In the genomic region with DNA sequence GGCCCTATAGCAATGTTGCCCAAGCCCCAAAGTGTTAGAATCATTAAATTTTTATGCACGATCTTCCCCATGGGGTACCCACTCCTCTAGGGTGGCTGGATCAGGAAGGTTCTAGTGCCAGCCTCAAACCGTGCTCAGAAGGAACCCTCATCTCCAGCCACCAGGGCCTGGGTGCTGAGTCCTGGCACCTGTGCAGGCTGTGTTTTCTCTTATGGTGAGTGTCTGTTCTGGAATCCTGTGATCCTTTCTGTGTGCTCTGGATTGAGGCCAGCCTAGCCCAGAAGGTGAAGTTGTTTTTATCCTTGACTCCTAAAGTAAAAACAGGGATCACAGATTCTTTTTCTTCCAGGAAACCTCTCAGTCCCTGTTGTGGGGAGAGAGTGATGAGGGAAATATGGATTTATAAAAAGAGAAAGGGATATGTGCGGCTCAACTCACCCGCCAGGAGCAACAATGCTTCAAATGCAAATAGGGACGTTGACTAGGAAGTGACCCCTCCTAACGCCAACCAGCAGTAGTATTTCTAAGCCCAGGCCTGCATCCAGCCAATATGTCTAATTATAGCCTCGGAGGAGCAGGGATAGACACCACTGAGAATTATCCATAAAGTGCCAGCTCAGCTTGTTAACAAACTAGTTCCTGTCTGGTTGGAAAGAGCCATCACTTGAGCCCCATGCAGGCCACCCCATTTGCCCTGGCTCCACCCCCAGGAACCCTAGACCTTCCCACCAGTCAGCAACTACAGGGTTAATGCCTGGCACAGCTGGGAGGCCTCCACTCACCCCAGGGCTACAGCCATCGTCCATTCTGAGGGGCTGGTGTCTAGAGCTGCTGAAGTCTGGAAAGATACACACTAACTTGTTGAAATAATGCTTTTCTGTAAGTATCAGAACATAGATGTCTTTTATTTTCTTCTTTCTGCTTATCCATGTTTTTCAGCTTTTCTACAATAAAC, we compare ENCODE assay signal across 24 cellular contexts.
A peak's percentile ranks its signal among the peaks of the same experiment; 100 is the strongest.
DNase-seq lines count a peak whose midpoint lies in the region; ATAC-seq, FAIRE-seq and TF ChIP-seq lines count a peak whose summit lies in the region.
"Had no signal": no experiment of that assay in that cellular context is flagged by ENCODE, and none has a peak within 500 bp of the region (broad histone marks: within the 10 kb centered on the region; RNA-seq: fewer than 3 reads in every experiment).

No MANE protein-coding gene starts in this region.

- H4K5ac ChIP-seq in H1 (ENCODE audit: insufficient read length, low read depth, low read length), result no peak overlapping the region

- H3K14ac ChIP-seq in H1 (ENCODE audit: insufficient read length), result no peak overlapping the region

- WGBS in H1 (ENCODE audit: extremely low coverage in 1 of 2, insufficient coverage in 1 of 2, insufficient read length in 1 of 2, insufficient replicate concordance in 2 of 2, low coverage in 1 of 2, low lambda C conversion rate in 2 of 2, missing lambda C conversion rate in 1 of 2), 2 experiments, result 61% methylated on average over 8 of the region's 8 CpGs; no CpG with 5 or more reads in 1 of the 2 experiments
- WGBS in HepG2 (ENCODE audit: low lambda C conversion rate), result 31% methylated on average over 7 of the region's 8 CpGs
- 55 to 63% (median 60%) methylated on average over 7 to 8 of the region's 8 CpGs for WGBS in stomach, 5 donors

- no peaks in the 10 kb centered on the region for H3K23me2 ChIP-seq in H1 (ENCODE audit: low read depth, low read length)

- peaks cover 2% of the 10 kb centered on the region; the same call in 1 of the 2 replicates for H3K79me1 ChIP-seq in H1 (ENCODE audit: low read depth, low read length)

- H3K4me3 ChIP-seq in H1 (ENCODE audit: extremely low read depth in 1 of 4, insufficient read depth in 2 of 4, low read depth in 3 of 4, low read length in 4 of 4), result no peak overlapping the region
- no peak overlapping the region for H3K4me3 ChIP-seq in HepG2 (replicated peaks in 1 of 3; ENCODE audit: insufficient read depth in 1 of 3, low read depth in 2 of 3, low read length in 3 of 3)
- H3K4me3 ChIP-seq in stomach, result no peak overlapping the region
- H3K4me3 ChIP-seq: colonic mucosa, SJCRH30 had no signal

- TF ChIP-seq POLR2A in H1 (IDR thresholded peaks at IDR 0.05; ENCODE audit: control extremely low read depth in 1 of 2, low read depth in 2 of 2, low read length in 2 of 2), result no peak
- TF ChIP-seq POLR2A in HepG2 (IDR thresholded peaks at IDR 0.05; ENCODE audit: insufficient read depth in 1 of 2, low read depth in 2 of 2, low read length in 2 of 2), result no peak
- TF ChIP-seq POLR2A in stomach (IDR thresholded peaks at IDR 0.05), result no peak

- H3K79me2 ChIP-seq in H1 (ENCODE audit: control insufficient read depth in 1 of 2, insufficient read depth in 2 of 2, low read length in 2 of 2) (no peaks in the 10 kb centered on the region), HepG2 (ENCODE audit: insufficient read depth, low read length) (no peaks in the 10 kb centered on the region)

- no peak overlapping the region for H3K4ac ChIP-seq in H1 (replicated peaks; ENCODE audit: insufficient read length, low read depth, low read length)

- H3K23ac ChIP-seq in H1 (ENCODE audit: insufficient read length), result no peak overlapping the region

- H4K91ac ChIP-seq in H1 (replicated peaks; ENCODE audit: insufficient read length, low read length), result no peak overlapping the region

- H3K4me1 ChIP-seq in H1 (replicated peaks in 1 of 4; ENCODE audit: control insufficient read depth in 3 of 4, insufficient read depth in 4 of 4, low read length in 3 of 4) (peaks cover 0 to 11% (median 3%) of the 10 kb centered on the region in 4 experiments; a peak in 4 of 7 replicates), HepG2 (ENCODE audit: insufficient read depth, low read length) (no peaks in the 10 kb centered on the region), stomach (peaks cover 0 to 22% (median 9%) of the 10 kb centered on the region in 4 donors)
- H3K4me1 ChIP-seq: colonic mucosa, SJCRH30 had no signal

- no peak overlapping the region for H3K56ac ChIP-seq in H1 (replicated peaks; ENCODE audit: insufficient read length, low read depth, low read length)

- no peak overlapping the region for H2AK5ac ChIP-seq in H1 (ENCODE audit: low read depth, low read length)

- H2BK12ac ChIP-seq in H1 (ENCODE audit: low read depth, low read length), result no peak overlapping the region

- intact Hi-C loops in HepG2 (cut with micrococcal nuclease; ENCODE audit: unreplicated experiment) (no loop called here), stomach (cut with DNase I; ENCODE audit: low total_unique reads) (no loop called here)

- H3K36me3 ChIP-seq in H1 (ENCODE audit: control insufficient read depth in 2 of 4, insufficient read depth in 4 of 4, low read length in 3 of 4) (no peaks in the 10 kb centered on the region), HepG2 (replicated peaks in 1 of 2; ENCODE audit: control insufficient read depth in 1 of 2, insufficient read depth in 2 of 2, low read length in 2 of 2) (no peaks in the 10 kb centered on the region), stomach (no peaks in the 10 kb centered on the region)
- H3K36me3 ChIP-seq: colonic mucosa, SJCRH30 had no signal

- H4K8ac ChIP-seq in H1 (ENCODE audit: extremely low read depth, insufficient read depth, low read length), result no peak overlapping the region

- POLR2A ChIA-PET in H1 (lab: Charles Lee; ENCODE audit: partially characterized antibody), result no interaction called here
- POLR2A ChIA-PET in HepG2 (lab: Yijun Ruan, JAX), result no interaction called here

- H2AFZ ChIP-seq in H1 (ENCODE audit: low read length) (peak overlapping the region; percentile 63; the same call in 1 of the 2 replicates), HepG2 (ENCODE audit: low read length) (no peak overlapping the region)

- no TSS peak for BruUV-seq in HepG2 (replicated peaks; lab: Mats Ljungman, UMichigan)

- in situ Hi-C loops in HepG2 (cut with HindIII; ENCODE audit: extremely low pct_ligation_motif_present, low pct_unique_long_range_greater_than_20kb), result no loop called here

- FAIRE-seq in H1 (lab: Jason Lieb, UNC) (no peak), HepG2 (lab: Jason Lieb, UNC) (no peak)
- FAIRE-seq: bronchial epithelial cell had no signal

- H3K18ac ChIP-seq in H1 (ENCODE audit: extremely low read depth, low read length), result no peak overlapping the region

- H2BK20ac ChIP-seq in H1 (ENCODE audit: low read length), result no peak overlapping the region

- H3K4me2 ChIP-seq in H1 (ENCODE audit: insufficient read depth in 1 of 2, low read depth in 2 of 2, low read length in 2 of 2) (no peak overlapping the region), HepG2 (ENCODE audit: low read depth, low read length) (no peak overlapping the region)

- TF ChIP-seq EP300 in H1 (IDR thresholded peaks at IDR 0.05; ENCODE audit: borderline replicate concordance in 1 of 2, low read depth in 2 of 2, low read length in 2 of 2) (no peak), HepG2 (IDR thresholded peaks at IDR 0.05; ENCODE audit: low read depth in 2 of 2, low read length in 2 of 2) (no peak), HepG2 (CRISPR knock-in tag; IDR thresholded peaks at IDR 0.05; ENCODE audit: borderline replicate concordance) (no peak), stomach (IDR thresholded peaks at IDR 0.05) (no peak)

- H2BK15ac ChIP-seq in H1 (ENCODE audit: low read length), result no peak overlapping the region

- H2BK120ac ChIP-seq in H1 (replicated peaks; ENCODE audit: low read depth, low read length), result no peak overlapping the region

- CTCF ChIA-PET in H1 (lab: Charles Lee; ENCODE audit: partially characterized antibody), result interaction anchor here (0.6 to 0.8 kb wide), 2 partner anchors 14 to 74 kb away, joined by 3 to 4 read pairs; no protein-coding TSS in a partner anchor
- CTCF ChIA-PET in HepG2 (lab: Yijun Ruan, JAX; ENCODE audit: low intra/inter-chr PET ratio, low total read pairs), result no interaction called here

- TF ChIP-seq RAD21 in H1 (IDR thresholded peaks at IDR 0.05 in 1 of 2, conservative IDR thresholded peaks at IDR 0.05 in 1 of 2; ENCODE audit: low read depth in 2 of 2, low read length in 2 of 2), result no peak
- no peak for TF ChIP-seq RAD21 in HepG2 (CRISPR knock-in tag; IDR thresholded peaks at IDR 0.05)

- no peaks in the 10 kb centered on the region; a peak in 1 of 7 replicates for H3K27me3 ChIP-seq in H1 (replicated peaks in 1 of 4; ENCODE audit: control insufficient read depth in 3 of 4, extremely low read depth in 1 of 4, insufficient read depth in 3 of 4, low read length in 3 of 4)
- peaks cover 0 to 8% of the 10 kb centered on the region in 2 experiments; a peak in 1 of 5 replicates for H3K27me3 ChIP-seq in HepG2 (ENCODE audit: control insufficient read depth in 1 of 2, insufficient read depth in 2 of 2, low read length in 2 of 2)
- H3K27me3 ChIP-seq in stomach, result no peaks in the 10 kb centered on the region
- H3K27me3 ChIP-seq: colonic mucosa, SJCRH30 had no signal

- H4K20me1 ChIP-seq in H1 (replicated peaks in 1 of 2; ENCODE audit: control insufficient read depth in 1 of 2, insufficient read depth in 2 of 2, low read length in 2 of 2) (no peaks in the 10 kb centered on the region), HepG2 (ENCODE audit: insufficient read depth, low read length) (no peaks in the 10 kb centered on the region)

- ATAC-seq in HepG2 (no peak), left lobe of liver (no peak)
- ATAC-seq: activated CD4-positive, CD25-positive, alpha-beta regulatory T cell treated with anti-CD3 and anti-CD28 coated beads, Interleukin-2, amount 50 U/mL, for 24 hours; activated CD8-positive, alpha-beta T cell treated with anti-CD3 and anti-CD28 coated beads for 36 hours; activated naive CD4-positive, alpha-beta T cell treated with anti-CD3 and anti-CD28 coated beads, Interleukin-2, amount 50 U/mL, for 72 hours; left colon; Panc1 had no signal

- H3K27ac ChIP-seq in H1 (ENCODE audit: low read depth, low read length) (no peak overlapping the region), HepG2 (ENCODE audit: extremely low read length, insufficient read depth, low read length) (no peak overlapping the region), stomach (peak overlapping the region in 3 of 5 donors; percentile 13 to 78 (median 36))
- H3K27ac ChIP-seq: colonic mucosa, SJCRH30 had no signal

- H3K9ac ChIP-seq in H1 (replicated peaks in 1 of 4; ENCODE audit: extremely low read depth in 1 of 4, low read depth in 3 of 4, low read length in 3 of 4), result no peak overlapping the region
- H3K9ac ChIP-seq in HepG2 (ENCODE audit: insufficient read depth, low read depth, low read length), result no peak overlapping the region

- DNase-seq in NCI-H2029 treated with DMSO at 0.1 percent for 48 hours (lab: John Stamatoyannopoulos, UW) (peak; percentile 49), H1 (ENCODE audit: low read depth in 1 of 2, low spot score in 2 of 2) (no peak), HepG2 (ENCODE audit: low spot score) (no peak), stomach (no peak), NCI-H2196 treated with DMSO at 0.1 percent for 48 hours (lab: John Stamatoyannopoulos, UW; ENCODE audit: unreplicated experiment) (no peak), COLO668 (lab: John Stamatoyannopoulos, UW; ENCODE audit: unreplicated experiment) (no peak), left lobe of liver (ENCODE audit: low spot score) (no peak)
- DNase-seq: activated CD8-positive, alpha-beta T cell treated with anti-CD3 and anti-CD28 coated beads for 36 hours; Calu3; colonic mucosa; effector memory CD4-positive, alpha-beta T cell; hippocampal formation; left colon; mesenchymal stem cell; MV-4-11; NCI-H1694; NCI-H2171 treated with DMSO at 0.1 percent for 48 hours; NCI-H524 treated with DMSO at 0.1 percent for 48 hours; nucleus accumbens; SJCRH30 had no signal

- H2BK5ac ChIP-seq in H1 (ENCODE audit: low read depth, low read length), result no peak overlapping the region

- H3K9me3 ChIP-seq in H1 (ENCODE audit: insufficient read depth in 2 of 2, low read depth in 1 of 2, low read length in 1 of 2), result no peaks in the 10 kb centered on the region
- H3K9me3 ChIP-seq in HepG2 (ENCODE audit: low read length), result no peaks in the 10 kb centered on the region
- no peaks in the 10 kb centered on the region for H3K9me3 ChIP-seq in stomach
- H3K9me3 ChIP-seq: colonic mucosa, SJCRH30 had no signal

- TF ChIP-seq CTCF in H1 (IDR thresholded peaks at IDR 0.05; ENCODE audit: control extremely low read depth in 1 of 3, insufficient read depth in 1 of 3, low read depth in 1 of 3, low read length in 3 of 3) (no peak), HepG2 (CRISPR knock-in tag; IDR thresholded peaks at IDR 0.05) (no peak), stomach (IDR thresholded peaks at IDR 0.05) (no peak)

Comparison
In these comparisons a context has a peak if more than half of its experiments do, and no peak if none do; other contexts are left out.
1. H3K27ac ChIP-seq: peak in stomach (3 of 5); none in H1 (single experiment) and HepG2 (single experiment).